In the genomic region with DNA sequence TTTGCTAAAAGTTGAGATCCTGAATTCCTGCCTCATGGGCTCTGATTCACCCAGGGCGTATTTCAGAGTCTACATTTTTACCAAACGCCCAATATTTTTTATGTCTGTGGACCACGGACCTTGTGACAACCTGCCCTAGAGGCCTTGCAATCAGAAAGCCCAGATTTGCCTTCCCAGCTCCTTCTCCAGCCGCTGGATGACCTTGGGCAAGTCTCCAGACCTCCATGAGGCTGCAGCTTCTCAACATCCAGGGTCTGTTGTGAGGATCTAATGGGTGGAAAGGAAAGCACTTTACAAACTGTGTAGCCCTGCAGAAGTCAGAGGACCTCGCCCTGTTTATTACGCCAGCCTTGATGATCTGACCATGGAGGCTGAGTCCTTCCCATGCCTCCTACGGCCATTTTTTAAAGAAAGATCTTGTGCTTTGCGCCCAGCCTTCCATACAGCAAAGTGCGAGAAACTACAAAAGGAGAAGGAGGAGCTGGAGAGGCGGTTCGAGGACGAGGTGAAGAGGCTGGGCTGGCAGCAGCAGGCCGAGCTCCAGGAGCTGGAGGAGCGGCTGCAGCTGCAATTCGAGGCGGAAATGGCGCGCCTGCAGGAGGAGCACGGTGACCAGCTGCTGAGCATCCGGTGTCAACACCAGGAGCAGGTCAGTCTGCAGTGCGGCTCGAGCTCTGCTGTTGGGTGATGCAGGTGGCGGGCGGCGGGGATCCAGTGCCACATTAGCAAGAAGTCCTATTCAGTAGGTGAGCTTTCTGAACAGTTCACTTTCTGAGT, we compare ENCODE assay signal across 23 cellular contexts.
DNase-seq lines count a peak whose midpoint lies in the region; ATAC-seq and TF ChIP-seq lines count a peak whose summit lies in the region.
"Had no signal": no experiment of that assay in that cellular context is flagged by ENCODE, and none has a peak within 500 bp of the region (broad histone marks: within the 10 kb centered on the region; RNA-seq: fewer than 3 reads in every experiment).

No MANE protein-coding gene starts in this region.

- no peak for ATAC-seq in HG03378 (IDR thresholded peaks at IDR 0.05; ENCODE audit: unreplicated experiment)
- no peak for ATAC-seq in GM18498 (IDR thresholded peaks at IDR 0.05; ENCODE audit: unreplicated experiment)
- ATAC-seq: activated CD4-positive, CD25-positive, alpha-beta regulatory T cell treated with anti-CD3 and anti-CD28 coated beads, Interleukin-2, amount 50 U/mL, for 24 hours; activated naive CD4-positive, alpha-beta T cell treated with anti-CD3 and anti-CD28 coated beads, Interleukin-2, amount 50 U/mL, for 72 hours; Panc1; psoas muscle; T-cell had no signal

- 9 to 33% (median 11%) methylated on average over 25 of the region's 25 CpGs for WGBS in ovary, 3 donors
- WGBS in prostate gland: 90% methylated on average over 25 of the region's 25 CpGs

- no peak overlapping the region for H3K4me3 ChIP-seq in NB4 (ENCODE audit: low read depth, low read length)
- no peak overlapping the region for H3K4me3 ChIP-seq in ovary
- no peak overlapping the region for H3K4me3 ChIP-seq in prostate gland
- H3K4me3 ChIP-seq: psoas muscle, skin epidermis had no signal

- no peak for TF ChIP-seq CTCF in NB4 (IDR thresholded peaks at IDR 0.05; ENCODE audit: low read depth, low read length)
- TF ChIP-seq CTCF in ovary (IDR thresholded peaks at IDR 0.05): no peak
- TF ChIP-seq CTCF in prostate gland (IDR thresholded peaks at IDR 0.05): no peak

- H3K27me3 ChIP-seq in ovary: no peaks in the 10 kb centered on the region
- no peaks in the 10 kb centered on the region for H3K27me3 ChIP-seq in prostate gland (replicated peaks; ENCODE audit: insufficient read depth)

- H3K9me3 ChIP-seq in ovary (no peaks in the 10 kb centered on the region), prostate gland (no peaks in the 10 kb centered on the region)
- H3K9me3 ChIP-seq: psoas muscle had no signal

- H3K4me1 ChIP-seq in ovary (ENCODE audit: insufficient read depth) (peaks cover 8% of the 10 kb centered on the region), prostate gland (replicated peaks) (no peaks in the 10 kb centered on the region)
- H3K4me1 ChIP-seq: psoas muscle had no signal

- intact Hi-C loops in ovary (cut with DNase I): no loop called here
- intact Hi-C loops in prostate gland (cut with DNase I): no loop called here

- TF ChIP-seq EP300 in ovary (IDR thresholded peaks at IDR 0.05): no peak

- H3K27ac ChIP-seq in ovary (peak overlapping the region in 1 of 2 donors; percentile 20), prostate gland (no peak overlapping the region)
- H3K27ac ChIP-seq: psoas muscle, skin epidermis had no signal

- H3K36me3 ChIP-seq in ovary: no peaks in the 10 kb centered on the region
- H3K36me3 ChIP-seq in prostate gland: no peaks in the 10 kb centered on the region

- DNase-seq in NCI-H2107 treated with DMSO at 0.1 percent for 48 hours (lab: John Stamatoyannopoulos, UW; ENCODE audit: unreplicated experiment) (peak; percentile 22), NCI-H2107 (lab: John Stamatoyannopoulos, UW) (no peak), NB4 (ENCODE audit: low read depth) (peak; percentile 85), SHP77 treated with DMSO at 0.1 percent for 48 hours (lab: John Stamatoyannopoulos, UW) (peak; percentile 48), ovary (peak; percentile 67 to 83 (median 72)), prostate gland (ENCODE audit: low spot score) (no peak)
- DNase-seq: activated CD4-positive, alpha-beta memory T cell treated with anti-CD3 and anti-CD28 coated beads for 36 hours; activated CD8-positive, alpha-beta memory T cell treated with anti-CD3 and anti-CD28 coated beads, Interleukin-2, amount 50 U/mL, for 48 hours; AML-193; aorta; CD4-positive, alpha-beta memory T cell; DMS79 treated with DMSO at 0.1 percent for 48 hours; HCEC 1CT; NK-92 treated with Interleukin-12 subunit alpha and Interleukin-12 subunit beta, amount 100 ng/mL, for 24 hours; psoas muscle; stimulated activated CD4-positive, alpha-beta T cell treated with anti-CD3 and anti-CD28 coated beads, Interleukin-1b, Interleukin-23, amount 100 ng/mL, for 48 hours; T-cell had no signal

- TF ChIP-seq POLR2A in NB4 (IDR thresholded peaks at IDR 0.05; ENCODE audit: extremely low read depth, insufficient read length): no peak
- no peak for TF ChIP-seq POLR2A in ovary (IDR thresholded peaks at IDR 0.05)
- TF ChIP-seq POLR2A in prostate gland (IDR thresholded peaks at IDR 0.05): no peak

Comparison
In these comparisons a context has a peak if more than half of its experiments do, and no peak if none do; other contexts are left out.
1. DNase-seq: peak in NCI-H2107 treated with DMSO at 0.1 percent for 48 hours (single experiment), NB4 (single experiment), SHP77 treated with DMSO at 0.1 percent for 48 hours (single experiment) and ovary (5 of 5); none in NCI-H2107 (single experiment) and prostate gland (single experiment).